ENCODE assay signal across 8 cellular contexts in the genomic region with DNA sequence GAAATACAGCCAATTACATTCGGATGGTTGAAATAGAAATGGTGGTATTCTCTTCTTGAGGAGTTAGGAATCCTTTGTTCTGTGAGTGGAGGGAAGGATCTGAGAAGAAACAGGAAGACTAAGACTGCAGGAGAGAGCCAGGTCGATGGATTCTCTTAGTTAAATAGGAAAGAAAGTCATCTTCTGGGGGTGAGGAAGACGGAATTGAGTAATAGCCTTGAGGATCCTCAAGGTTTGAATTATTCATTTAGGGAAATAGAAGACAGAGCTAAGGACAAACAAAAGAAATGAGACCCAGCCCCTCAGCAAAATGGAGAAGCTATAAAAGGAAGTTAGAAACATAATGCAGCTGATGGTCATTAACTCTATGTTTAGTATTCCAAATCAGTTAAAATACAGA. TPM values are rescaled to one million over a fixed set of nuclear protein-coding genes. Genes with fewer than 3 reads are reported as not detected.
A peak's percentile ranks its signal among the peaks of the same experiment; 100 is the strongest.
DNase-seq lines count a peak whose midpoint lies in the region; ATAC-seq, FAIRE-seq and TF ChIP-seq lines count a peak whose summit lies in the region.

No MANE protein-coding gene starts in this region.

- H3K9me3 ChIP-seq in Karpas-422 (ENCODE audit: low read length) (no peaks in the 10 kb centered on the region), mononuclear cell (ENCODE audit: low read depth, low read length) (no peaks in the 10 kb centered on the region)

- no peak for TF ChIP-seq CTCF in bronchial epithelial cell (IDR thresholded peaks at IDR 0.05; ENCODE audit: insufficient read depth, low read length, severe bottlenecking)

- H3K4me2 ChIP-seq in Karpas-422 (ENCODE audit: low read depth, low read length, poor library complexity, severe bottlenecking), result peak overlapping the region; percentile 86

- FAIRE-seq in bronchial epithelial cell (lab: Jason Lieb, UNC), result no peak

- H3K4me1 ChIP-seq in Karpas-422 (ENCODE audit: low read length) (peaks cover 31% of the 10 kb centered on the region), mononuclear cell (ENCODE audit: insufficient read depth, low read length) (peaks cover 36% of the 10 kb centered on the region)

- H3K9me2 ChIP-seq in Karpas-422 (replicated peaks; ENCODE audit: insufficient read depth, low read length), result no peaks in the 10 kb centered on the region

- no peak overlapping the region for H2AFZ ChIP-seq in Karpas-422 (ENCODE audit: low read length)

- no peak for ATAC-seq in GM18867 (IDR thresholded peaks at IDR 0.05; ENCODE audit: unreplicated experiment)
- no peak for ATAC-seq in GM21619 (IDR thresholded peaks at IDR 0.05; ENCODE audit: unreplicated experiment)
- ATAC-seq in HG03039 (IDR thresholded peaks at IDR 0.05; ENCODE audit: unreplicated experiment), result no peak

- peaks cover 63% of the 10 kb centered on the region for H3K79me2 ChIP-seq in Karpas-422 (ENCODE audit: low read length)

- H3K27me3 ChIP-seq in Karpas-422 (ENCODE audit: low read length) (no peaks in the 10 kb centered on the region), bronchial epithelial cell (ENCODE audit: control insufficient read depth, insufficient read depth, low read length) (no peaks in the 10 kb centered on the region), mononuclear cell (ENCODE audit: insufficient read depth, low read length) (peaks cover 8% of the 10 kb centered on the region)

- H3K36me3 ChIP-seq in Karpas-422 (ENCODE audit: insufficient read depth, low read length) (no peaks in the 10 kb centered on the region), bronchial epithelial cell (ENCODE audit: control insufficient read depth, insufficient read depth, low read length) (no peaks in the 10 kb centered on the region)

- peak overlapping the region; percentile 85 for H3K27ac ChIP-seq in Karpas-422 (ENCODE audit: low read length)

- H3K4me3 ChIP-seq in Karpas-422 (ENCODE audit: low read length) (peak overlapping the region; percentile 87), bronchial epithelial cell (ENCODE audit: low read depth, low read length) (peak overlapping the region; percentile 87), mononuclear cell (ENCODE audit: low read length) (peak overlapping the region; percentile 99)

- 0 out of 2 replicates have a peak, but pooled peaks cover 4% of the 10 kb centered on the region for H4K20me1 ChIP-seq in Karpas-422 (ENCODE audit: insufficient read depth, low read depth, low read length)

- H3K9ac ChIP-seq in Karpas-422 (ENCODE audit: low read length), result peak overlapping the region; percentile 85

- DNase-seq in AML-193 (lab: John Stamatoyannopoulos, UW) (peak; percentile 45 to 68), Karpas-422 (peak; percentile 69), bronchial epithelial cell (ENCODE audit: low read depth) (peak; percentile 66), T1000 (lab: John Stamatoyannopoulos, UW) (no peak)

RNA-seq across cellular contexts. Expression of a gene that starts 1.8 kb away (rescaled TPM):
- total RNA-seq in Karpas-422 (2014; rRNA removed; shearing (Covaris generic); ENCODE audit: low replicate concordance), result 11.7 and 37.2 TPM in 2 replicates
- total RNA-seq in bronchial epithelial cell (60.0 and 63.1 TPM in 2 replicates), mononuclear cell (90.9 TPM)

RNA-seq across cellular contexts. Expression of a gene that starts 37.2 kb away (rescaled TPM):
- not detected in 2 replicates for total RNA-seq in Karpas-422 (2014; rRNA removed; shearing (Covaris generic); ENCODE audit: low replicate concordance)
- total RNA-seq in bronchial epithelial cell, result 0.26 and 1.0 TPM in 2 replicates
- not detected for total RNA-seq in mononuclear cell

RNA-seq across cellular contexts. Expression of a gene that starts 59.7 kb away (rescaled TPM):
- 8.3 and 15.9 TPM in 2 replicates for total RNA-seq in Karpas-422 (2014; rRNA removed; shearing (Covaris generic); ENCODE audit: low replicate concordance)
- total RNA-seq in bronchial epithelial cell (4.2 and 8.7 TPM in 2 replicates), mononuclear cell (3.5 TPM)
